In the genomic region with DNA sequence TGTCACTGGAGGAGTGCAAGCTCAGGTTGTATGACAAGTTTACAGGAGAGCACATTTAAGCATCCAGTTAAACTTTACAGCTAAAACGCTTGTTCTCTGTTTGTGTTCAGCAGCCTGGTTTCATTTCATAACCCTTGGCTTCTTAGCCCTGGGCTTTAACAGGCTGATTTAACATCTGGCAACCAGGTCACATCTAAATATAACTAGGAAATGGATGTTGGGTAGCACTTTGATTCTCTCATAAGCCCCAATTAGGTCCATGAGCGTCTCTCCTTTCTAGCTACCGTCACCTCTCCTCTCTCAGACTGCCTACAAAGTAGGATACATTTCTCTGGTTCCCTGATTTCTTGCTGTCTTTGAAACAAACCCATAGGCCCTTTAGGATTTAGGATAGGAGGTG, we compare ENCODE assay signal across 35 cellular contexts. TPM values are rescaled to one million over a fixed set of nuclear protein-coding genes. Genes with fewer than 3 reads are reported as not detected.
"Had no signal": no experiment of that assay in that cellular context is flagged by ENCODE, and none has a peak within 500 bp of the region (broad histone marks: within the 10 kb centered on the region; RNA-seq: fewer than 3 reads in every experiment).

No MANE protein-coding gene starts in this region.

- H3K36me3 ChIP-seq: neural progenitor cell, neutrophil, right atrium auricular region, right lobe of liver, stomach, thyroid gland, transverse colon, upper lobe of left lung, vagina had no signal

- H3K27ac ChIP-seq: hepatocyte, neural progenitor cell, neutrophil, parathyroid adenoma, right atrium auricular region, right lobe of liver, skin epidermis, stomach, testis, thyroid gland, transverse colon, upper lobe of left lung, vagina had no signal

- DNase-seq: islet precursor cell; naive B cell; natural killer cell; nephron progenitor cell; occipital lobe; right lobe of liver; stimulated activated CD4-positive, alpha-beta T cell treated with anti-CD3 and anti-CD28 coated beads, Interleukin-12 subunit alpha, Interleukin-12 subunit beta, amount 100 ng/mL, for 4 hours; stimulated activated CD4-positive, alpha-beta T cell treated with anti-CD3 and anti-CD28 coated beads, Interleukin-15, amount 100 ng/mL, for 24 hours; stimulated activated CD4-positive, alpha-beta T cell treated with anti-CD3 and anti-CD28 coated beads, Interleukin-2, amount 100 ng/mL, for 24 hours; stimulated activated CD4-positive, alpha-beta T cell treated with anti-CD3 and anti-CD28 coated beads, Interleukin-4, amount 100 ng/mL, for 1 hour; stimulated activated naive B cell treated with anti-CD40 and anti-IgM and Interleukin-4, amounts not matched to agents 10 μg/mL and 1 μg/mL and 100 μg/mL, for 72 hours; stimulated activated naive CD8-positive, alpha-beta T cell treated with anti-CD3 and anti-CD28 coated beads, Interleukin-15, Interleukin-2, amounts not matched to agents 100 U/mL and 50 U/mL, for 24 hours; stomach; testis; thyroid gland; transverse colon; upper lobe of left lung had no signal

- H3K4me1 ChIP-seq: neural progenitor cell, parathyroid adenoma, right lobe of liver, testis, transverse colon, upper lobe of left lung, vagina had no signal

- H3K9me3 ChIP-seq: neutrophil, right atrium auricular region, right lobe of liver, stomach, testis, thyroid gland, transverse colon, upper lobe of left lung, vagina had no signal

- ATAC-seq: left lobe of liver; natural killer cell; right lobe of liver; stimulated activated naive B cell treated with anti-CD40 and anti-IgM and Interleukin-4, amounts not matched to agents 10 μg/mL and 1 μg/mL and 100 μg/mL, for 72 hours; stimulated activated naive CD8-positive, alpha-beta T cell treated with anti-CD3 and anti-CD28 coated beads, Interleukin-15, Interleukin-2, amounts not matched to agents 100 U/mL and 50 U/mL, for 24 hours had no signal

- H3K27me3 ChIP-seq: hepatocyte, neural progenitor cell, neutrophil, right atrium auricular region, right lobe of liver, testis, thyroid gland, transverse colon, upper lobe of left lung, vagina had no signal

- H3K4me3 ChIP-seq: hepatocyte, lung, neural progenitor cell, right atrium auricular region, right lobe of liver, skin epidermis, stomach, testis, thyroid gland, transverse colon, upper lobe of left lung, vagina had no signal

RNA-seq across cellular contexts. Expression of a gene that starts 22.3 kb away (rescaled TPM):
- total RNA-seq: hepatocyte, kidney epithelial cell, left lobe of liver, lower leg skin, lung, mesothelial cell of epicardium, mononuclear cell, natural killer cell, occipital lobe, osteocyte, posterior vena cava, pulmonary artery endothelial cell, renal cortical epithelial cell, right atrium auricular region, right lobe of liver, stomach, thyroid gland, transverse colon, upper lobe of left lung, urinary bladder, vagina had no signal

RNA-seq across cellular contexts. Expression of a gene that starts 34.9 kb away (rescaled TPM):
- total RNA-seq: hepatocyte, kidney epithelial cell, left lobe of liver, lung, mesothelial cell of epicardium, mononuclear cell, natural killer cell, occipital lobe, osteocyte, posterior vena cava, renal cortical epithelial cell, right atrium auricular region, right lobe of liver, stomach, thyroid gland, transverse colon, urinary bladder, vagina had no signal
